In the genomic region with DNA sequence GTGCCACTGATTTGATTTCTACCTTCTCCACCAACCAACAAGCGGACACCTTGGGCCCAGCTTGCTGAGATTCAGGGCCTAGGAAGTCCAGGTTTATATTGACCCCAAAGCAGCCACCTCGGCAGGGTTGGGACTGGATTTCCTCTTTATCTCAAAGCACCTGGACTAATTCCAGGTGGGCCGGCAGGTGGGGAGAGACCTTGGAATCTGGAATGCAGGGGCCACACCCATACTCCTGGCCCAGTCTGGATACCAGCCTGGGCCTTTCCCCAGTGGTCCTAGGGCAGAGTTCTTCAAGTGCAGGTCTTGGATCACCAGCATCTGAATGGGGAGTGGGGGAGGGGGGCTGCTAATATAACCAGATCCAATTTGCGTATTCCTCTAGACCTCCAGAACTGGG, we compare ENCODE assay signal across 18 cellular contexts.
A peak's percentile ranks its signal among the peaks of the same experiment; 100 is the strongest.
DNase-seq lines count a peak whose midpoint lies in the region; ATAC-seq and TF ChIP-seq lines count a peak whose summit lies in the region.
"Had no signal": no experiment of that assay in that cellular context is flagged by ENCODE, and none has a peak within 500 bp of the region (broad histone marks: within the 10 kb centered on the region; RNA-seq: fewer than 3 reads in every experiment).

No MANE protein-coding gene starts in this region.

- TF ChIP-seq POLR2A in body of pancreas (IDR thresholded peaks at IDR 0.05) (no peak), stomach (IDR thresholded peaks at IDR 0.05) (no peak), tibial nerve (IDR thresholded peaks at IDR 0.05) (no peak)

- H3K27me3 ChIP-seq in body of pancreas (no peaks in the 10 kb centered on the region), stomach (peaks cover 0 to 38% (median 0%) of the 10 kb centered on the region in 3 donors), tibial nerve (no peaks in the 10 kb centered on the region)
- H3K27me3 ChIP-seq: BLaER1 had no signal

- H3K27ac ChIP-seq in body of pancreas = no peak overlapping the region
- H3K27ac ChIP-seq in stomach = peak overlapping the region; percentile 24 to 50 (median 39)
- H3K27ac ChIP-seq in tibial nerve = no peak overlapping the region
- H3K27ac ChIP-seq: BLaER1 had no signal

- TF ChIP-seq CTCF in body of pancreas (IDR thresholded peaks at IDR 0.05) = no peak
- TF ChIP-seq CTCF in stomach (IDR thresholded peaks at IDR 0.05) = no peak
- no peak for TF ChIP-seq CTCF in tibial nerve (IDR thresholded peaks at IDR 0.05)

- TF ChIP-seq EP300 in stomach (IDR thresholded peaks at IDR 0.05) (no peak), tibial nerve (IDR thresholded peaks at IDR 0.05) (no peak)

- H3K4me3 ChIP-seq in body of pancreas (no peak overlapping the region), stomach (no peak overlapping the region), tibial nerve (no peak overlapping the region)
- H3K4me3 ChIP-seq: BLaER1, GM12878, GM23338, K562 had no signal

- no peaks in the 10 kb centered on the region for H3K36me3 Mint-ChIP-seq in activated T-helper 1 cell treated with anti-CD3 and anti-CD28 coated beads, Interleukin-12 subunit alpha, Interleukin-12 subunit beta, Interleukin-2, Interleukin-4 antibody, amounts not matched to agents 30 ng/mL and 10 ng/mL and 1 ng/mL, durations not matched to agents 14 hours and 24 hours and 36 hours (ENCODE audit: low read depth)
- H3K36me3 Mint-ChIP-seq: CD4-positive, alpha-beta memory T cell had no signal

- H3K36me3 ChIP-seq in body of pancreas (replicated peaks in 1 of 2; ENCODE audit: insufficient read depth in 1 of 2, low read depth in 2 of 2) (no peaks in the 10 kb centered on the region), stomach (no peaks in the 10 kb centered on the region), tibial nerve (no peaks in the 10 kb centered on the region)
- H3K36me3 ChIP-seq: BLaER1 had no signal

- 59 to 60% methylated on average over 4 of the region's 4 CpGs for WGBS in body of pancreas, 2 donors
- WGBS in stomach, 5 donors = 46 to 94% (median 51%) methylated on average over 2 to 4 of the region's 4 CpGs
- 77 to 88% methylated on average over 4 of the region's 4 CpGs for WGBS in tibial nerve, 2 donors

- DNase-seq in LoVo (ENCODE audit: low spot score) (peak; percentile 70), body of pancreas (peak in 3 of 4 donors; percentile 7 to 33 (median 11)), mucosa of gallbladder (ENCODE audit: low spot score) (peak; percentile 44), stomach (peak; percentile 70), ecto neural progenitor cell (ENCODE audit: low spot score) (no peak), tibial nerve (ENCODE audit: low spot score in 2 of 2) (no peak), left ventricle myocardium superior (no peak)
- no peak for DNase-seq in activated T-helper 1 cell treated with anti-CD3 and anti-CD28 coated beads, Interleukin-12 subunit alpha, Interleukin-12 subunit beta, Interleukin-2, Interleukin-4 antibody, amounts not matched to agents 30 ng/mL and 10 ng/mL and 1 ng/mL, durations not matched to agents 14 hours and 24 hours and 36 hours (ENCODE audit: low spot score)
- DNase-seq: EL, NCI-H187 treated with DMSO at 0.1 percent for 48 hours, NCI-H446, NCI-H526 treated with DMSO at 0.1 percent for 48 hours, Right ventricle myocardium superior had no signal

- H3K9me3 ChIP-seq in body of pancreas (no peaks in the 10 kb centered on the region), stomach (no peaks in the 10 kb centered on the region), tibial nerve (no peaks in the 10 kb centered on the region)
- H3K9me3 ChIP-seq: BLaER1 had no signal

- no peak overlapping the region for H3K4me3 Mint-ChIP-seq in activated T-helper 1 cell treated with anti-CD3 and anti-CD28 coated beads, Interleukin-12 subunit alpha, Interleukin-12 subunit beta, Interleukin-2, Interleukin-4 antibody, amounts not matched to agents 30 ng/mL and 10 ng/mL and 1 ng/mL, durations not matched to agents 14 hours and 24 hours and 36 hours
- H3K4me3 Mint-ChIP-seq: CD4-positive, alpha-beta memory T cell; GM23338 had no signal

- H3K27me3 Mint-ChIP-seq in activated T-helper 1 cell treated with anti-CD3 and anti-CD28 coated beads, Interleukin-12 subunit alpha, Interleukin-12 subunit beta, Interleukin-2, Interleukin-4 antibody, amounts not matched to agents 30 ng/mL and 10 ng/mL and 1 ng/mL, durations not matched to agents 14 hours and 24 hours and 36 hours (ENCODE audit: insufficient read depth) = peaks cover 3% of the 10 kb centered on the region

- no peak overlapping the region for H3K27ac Mint-ChIP-seq in activated T-helper 1 cell treated with anti-CD3 and anti-CD28 coated beads, Interleukin-12 subunit alpha, Interleukin-12 subunit beta, Interleukin-2, Interleukin-4 antibody, amounts not matched to agents 30 ng/mL and 10 ng/mL and 1 ng/mL, durations not matched to agents 14 hours and 24 hours and 36 hours
- H3K27ac Mint-ChIP-seq: CD4-positive, alpha-beta memory T cell; GM23338 had no signal

- peak; percentile 30 for ATAC-seq in body of pancreas
- ATAC-seq in left ventricle myocardium superior = no peak
- ATAC-seq: GM12878, GM23338, K562 had no signal

- H3K4me1 ChIP-seq in body of pancreas = no peaks in the 10 kb centered on the region
- peaks cover 0 to 17% (median 9%) of the 10 kb centered on the region in 4 donors for H3K4me1 ChIP-seq in stomach
- H3K4me1 ChIP-seq in tibial nerve = peaks cover 0 to 3% (median 0%) of the 10 kb centered on the region in 4 donors

- no peaks in the 10 kb centered on the region for H3K9me3 Mint-ChIP-seq in activated T-helper 1 cell treated with anti-CD3 and anti-CD28 coated beads, Interleukin-12 subunit alpha, Interleukin-12 subunit beta, Interleukin-2, Interleukin-4 antibody, amounts not matched to agents 30 ng/mL and 10 ng/mL and 1 ng/mL, durations not matched to agents 14 hours and 24 hours and 36 hours
- H3K9me3 Mint-ChIP-seq: CD4-positive, alpha-beta memory T cell; GM23338 had no signal

- intact Hi-C loops in body of pancreas (cut with DNase I) (no loop called here), stomach (cut with DNase I; ENCODE audit: low total_unique reads) (no loop called here), left ventricle myocardium superior (cut with micrococcal nuclease) (no loop called here)
- intact Hi-C loops in activated T-helper 1 cell treated with anti-CD3 and anti-CD28 coated beads, Interleukin-12 subunit alpha, Interleukin-12 subunit beta, Interleukin-2, Interleukin-4 antibody, amounts not matched to agents 30 ng/mL and 10 ng/mL and 1 ng/mL, durations not matched to agents 14 hours and 24 hours and 36 hours (cut with micrococcal nuclease) = no loop called here

- H3K4me1 Mint-ChIP-seq in activated T-helper 1 cell treated with anti-CD3 and anti-CD28 coated beads, Interleukin-12 subunit alpha, Interleukin-12 subunit beta, Interleukin-2, Interleukin-4 antibody, amounts not matched to agents 30 ng/mL and 10 ng/mL and 1 ng/mL, durations not matched to agents 14 hours and 24 hours and 36 hours (ENCODE audit: low read depth) = no peaks in the 10 kb centered on the region
- H3K4me1 Mint-ChIP-seq: CD4-positive, alpha-beta memory T cell had no signal

Comparison
In these comparisons a context has a peak if more than half of its experiments do, and no peak if none do; other contexts are left out.
1. DNase-seq: peak in LoVo (single experiment), body of pancreas (3 of 4), mucosa of gallbladder (single experiment) and stomach (single experiment); none in ecto neural progenitor cell (single experiment), tibial nerve (0 of 2), activated T-helper 1 cell treated with anti-CD3 and anti-CD28 coated beads, Interleukin-12 subunit alpha, Interleukin-12 subunit beta, Interleukin-2, Interleukin-4 antibody, amounts not matched to agents 30 ng/mL and 10 ng/mL and 1 ng/mL, durations not matched to agents 14 hours and 24 hours and 36 hours (single experiment) and left ventricle myocardium superior (single experiment).
2. H3K27ac ChIP-seq: peak in stomach (5 of 5); none in body of pancreas (0 of 4) and tibial nerve (0 of 4).